9 cellular contexts compared by ENCODE assay signal in genomic region chr21:16279658-16280581, GRCh38.
DNase-seq lines count a peak whose midpoint lies in the region; ATAC-seq, FAIRE-seq and TF ChIP-seq lines count a peak whose summit lies in the region.
"Had no signal": no experiment of that assay in that cellular context is flagged by ENCODE, and none has a peak within 500 bp of the region (broad histone marks: within the 10 kb centered on the region; RNA-seq: fewer than 3 reads in every experiment).

No MANE protein-coding gene starts in this region.

- 48 to 50% methylated on average over 9 to 18 of the region's 18 CpGs for WGBS in transverse colon (ENCODE audit: low coverage in 1 of 2), 2 donors

- TF ChIP-seq EP300 in transverse colon (IDR thresholded peaks at IDR 0.05; ENCODE audit: low read depth), result no peak

- H3K9ac ChIP-seq in kidney (ENCODE audit: low read length in 2 of 2) (peak overlapping the region in 1 of 2 donors; percentile 41), skeletal muscle satellite cell (ENCODE audit: low read depth, low read length) (peak overlapping the region; percentile 25)

- peak overlapping the region; percentile 76 for H3K4me2 ChIP-seq in skeletal muscle satellite cell (ENCODE audit: low read length)

- no peak for TF ChIP-seq POLR2A in transverse colon (IDR thresholded peaks at IDR 0.05)

- no peaks in the 10 kb centered on the region for H3K36me3 ChIP-seq in kidney (ENCODE audit: control insufficient read depth in 1 of 2, insufficient read depth in 2 of 2, low read length in 2 of 2)
- no peaks in the 10 kb centered on the region for H3K36me3 ChIP-seq in skeletal muscle satellite cell (ENCODE audit: insufficient read depth, low read length)
- no peaks in the 10 kb centered on the region for H3K36me3 ChIP-seq in transverse colon

- DNase-seq in H4 (ENCODE audit: low spot score) (peak; percentile 17), cerebellar cortex (ENCODE audit: low spot score) (peak; percentile 58), kidney (peak; percentile 37), transverse colon (no peak), RPMI8226 (no peak), activated T-cell treated with anti-CD3 and anti-CD28 coated beads for 4 hours (no peak)

- TF ChIP-seq CTCF in kidney (IDR thresholded peaks at IDR 0.05; ENCODE audit: borderline replicate concordance, extremely low read depth, insufficient read depth), result no peak
- no peak for TF ChIP-seq CTCF in transverse colon (IDR thresholded peaks at IDR 0.05)

- H3K4me1 ChIP-seq in kidney (ENCODE audit: control insufficient read depth in 1 of 2, insufficient read depth in 1 of 2, low read depth in 1 of 2, low read length in 2 of 2) (peaks cover 6 to 22% of the 10 kb centered on the region in 2 donors), skeletal muscle satellite cell (ENCODE audit: control insufficient read depth, insufficient read depth, low read length) (peaks cover 16% of the 10 kb centered on the region), transverse colon (no peaks in the 10 kb centered on the region)

- H3K9me3 ChIP-seq in kidney (ENCODE audit: control insufficient read depth in 1 of 2, low read length in 2 of 2) (no peaks in the 10 kb centered on the region), skeletal muscle satellite cell (replicated peaks; ENCODE audit: low read length) (no peaks in the 10 kb centered on the region), transverse colon (no peaks in the 10 kb centered on the region)

- H3K4me3 ChIP-seq in kidney (ENCODE audit: low read length in 2 of 2) (peak overlapping the region; percentile 34 to 49), skeletal muscle satellite cell (ENCODE audit: low read length) (peak overlapping the region; percentile 30), transverse colon (no peak overlapping the region)
- H3K4me3 ChIP-seq: GM12878 had no signal

- in situ Hi-C loops in transverse colon (cut with MboI; ENCODE audit: low pct_ligation_motif_present in 1 of 4, low pct_unique_long_range_greater_than_20kb in 1 of 4, low sequenced_read_pairs in 3 of 4), result no loop called here

- no peaks in the 10 kb centered on the region for H3K27me3 ChIP-seq in skeletal muscle satellite cell (ENCODE audit: control insufficient read depth, insufficient read depth, low read length)
- H3K27me3 ChIP-seq in transverse colon, result no peaks in the 10 kb centered on the region

- ATAC-seq in HG03521 (IDR thresholded peaks at IDR 0.05; ENCODE audit: unreplicated experiment), result no peak
- ATAC-seq: GM12878 had no signal

- no peak for FAIRE-seq in kidney (lab: Jason Lieb, UNC)
- FAIRE-seq: GM12878 had no signal

- peak overlapping the region; percentile 2 to 72 for H3K27ac ChIP-seq in kidney (ENCODE audit: low read depth in 2 of 2, low read length in 2 of 2)
- peak overlapping the region in 2 of 4 donors; percentile 38 to 53 for H3K27ac ChIP-seq in transverse colon

- intact Hi-C loops in kidney (cut with DNase I), result no loop called here
- intact Hi-C loops in transverse colon (cut with DNase I; ENCODE audit: low total_unique reads), result no loop called here

Comparison
In these comparisons a context has a peak if more than half of its experiments do, and no peak if none do; other contexts are left out.
1. DNase-seq: peak in H4 (single experiment), cerebellar cortex (single experiment) and kidney (single experiment); none in transverse colon (single experiment), RPMI8226 (single experiment) and activated T-cell treated with anti-CD3 and anti-CD28 coated beads for 4 hours (single experiment).
2. H3K4me3 ChIP-seq: peak in kidney (2 of 2) and skeletal muscle satellite cell (single experiment); none in transverse colon (0 of 4).